ENCODE assay signal across 21 cellular contexts in the genomic region with DNA sequence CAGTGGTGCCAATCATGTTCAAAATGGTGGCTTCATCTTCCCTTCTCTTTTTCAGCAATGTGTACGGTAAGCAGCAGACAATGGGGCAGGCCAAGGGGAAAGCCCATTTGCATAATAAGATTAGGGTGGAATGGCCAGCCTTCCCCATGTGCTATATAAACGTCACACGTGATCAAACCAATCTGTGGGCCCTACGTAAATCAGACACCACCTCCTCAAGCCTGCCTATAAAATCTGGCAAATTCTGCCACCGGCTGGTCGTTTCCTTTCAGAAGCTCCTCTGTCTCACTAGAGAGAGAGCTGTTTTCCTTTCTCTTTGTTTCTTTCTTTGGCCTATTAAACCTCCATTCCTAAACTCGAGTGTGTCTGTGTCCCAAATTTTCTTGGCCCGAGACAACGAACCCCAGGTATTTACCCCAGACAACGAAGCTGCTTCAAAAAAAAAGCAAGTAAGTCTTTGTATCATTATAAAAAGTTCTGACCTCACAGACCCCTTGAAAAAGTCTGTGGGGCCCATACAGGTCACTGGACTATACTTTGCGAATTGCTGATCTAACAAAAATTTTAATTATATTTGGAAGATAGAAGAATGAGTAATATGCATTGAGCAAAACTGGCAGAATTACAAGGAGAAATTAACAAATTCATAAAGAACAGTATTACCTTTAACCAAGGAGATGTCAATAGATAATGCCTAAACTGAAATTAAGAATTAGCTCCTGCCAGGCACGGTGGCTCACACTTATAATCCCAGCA. TPM values are rescaled to one million over a fixed set of nuclear protein-coding genes. Genes with fewer than 3 reads are reported as not detected.
A peak's percentile ranks its signal among the peaks of the same experiment; 100 is the strongest.
DNase-seq lines count a peak whose midpoint lies in the region; ATAC-seq and TF ChIP-seq lines count a peak whose summit lies in the region.
"Had no signal": no experiment of that assay in that cellular context is flagged by ENCODE, and none has a peak within 500 bp of the region (broad histone marks: within the 10 kb centered on the region; RNA-seq: fewer than 3 reads in every experiment).

No MANE protein-coding gene starts in this region.

- no peak overlapping the region for H3K4me3 Mint-ChIP-seq in WTC11
- no peak overlapping the region for H3K4me3 Mint-ChIP-seq in stimulated activated naive CD8-positive, alpha-beta T cell treated with anti-CD3 and anti-CD28 coated beads, Interleukin-15, amount 100 ng/mL, for 72 hours
- no peak overlapping the region for H3K4me3 Mint-ChIP-seq in activated naive CD8-positive, alpha-beta T cell treated with anti-CD3 and anti-CD28 coated beads, Interleukin-2, amount 50 U/mL, for 24 hours
- H3K4me3 Mint-ChIP-seq: activated CD8-positive, alpha-beta memory T cell treated with anti-CD3 and anti-CD28 coated beads, Interleukin-2, amount 10 ng/mL, durations not matched to agents 7 days and 5 days; naive thymus-derived CD8-positive, alpha-beta T cell; T-helper 17 cell had no signal

- CTCF ChIA-PET in WTC11 (lab: Charles Lee): interaction anchor here (0.7 to 1.9 kb wide), 3 partner anchors 35 to 347 kb away, joined by 3 to 11 read pairs (median 3); no protein-coding TSS in a partner anchor

- ATAC-seq in WTC11: no peak
- ATAC-seq in stimulated activated naive CD8-positive, alpha-beta T cell treated with anti-CD3 and anti-CD28 coated beads, Interleukin-15, amount 100 ng/mL, for 72 hours: no peak
- ATAC-seq in activated naive CD8-positive, alpha-beta T cell treated with anti-CD3 and anti-CD28 coated beads, Interleukin-2, amount 50 U/mL, for 24 hours: no peak
- ATAC-seq in GM18858 (IDR thresholded peaks at IDR 0.05; ENCODE audit: unreplicated experiment): no peak
- ATAC-seq: activated CD8-positive, alpha-beta memory T cell treated with anti-CD3 and anti-CD28 coated beads, Interleukin-2, amount 10 ng/mL, durations not matched to agents 7 days and 5 days; left ventricle myocardium superior; naive thymus-derived CD8-positive, alpha-beta T cell; right lobe of liver; T-helper 17 cell had no signal

- TF ChIP-seq CTCF in WTC11 (IDR thresholded peaks at IDR 0.05): no peak

- H3K4me1 Mint-ChIP-seq in WTC11: peaks cover 28% of the 10 kb centered on the region
- H3K4me1 Mint-ChIP-seq in stimulated activated naive CD8-positive, alpha-beta T cell treated with anti-CD3 and anti-CD28 coated beads, Interleukin-15, amount 100 ng/mL, for 72 hours: peaks cover 41% of the 10 kb centered on the region
- peaks cover 19% of the 10 kb centered on the region for H3K4me1 Mint-ChIP-seq in activated naive CD8-positive, alpha-beta T cell treated with anti-CD3 and anti-CD28 coated beads, Interleukin-2, amount 50 U/mL, for 24 hours

- no peaks in the 10 kb centered on the region for H3K27me3 Mint-ChIP-seq in WTC11 (ENCODE audit: low read depth)
- H3K27me3 Mint-ChIP-seq in stimulated activated naive CD8-positive, alpha-beta T cell treated with anti-CD3 and anti-CD28 coated beads, Interleukin-15, amount 100 ng/mL, for 72 hours: no peaks in the 10 kb centered on the region
- no peaks in the 10 kb centered on the region for H3K27me3 Mint-ChIP-seq in activated naive CD8-positive, alpha-beta T cell treated with anti-CD3 and anti-CD28 coated beads, Interleukin-2, amount 50 U/mL, for 24 hours
- H3K27me3 Mint-ChIP-seq: activated CD8-positive, alpha-beta memory T cell treated with anti-CD3 and anti-CD28 coated beads, Interleukin-2, amount 10 ng/mL, durations not matched to agents 7 days and 5 days; naive thymus-derived CD8-positive, alpha-beta T cell; T-helper 17 cell had no signal

- POLR2A ChIA-PET in WTC11 (lab: Charles Lee): no interaction called here

- DNase-seq in WTC11 (ENCODE audit: low spot score): no peak
- peak; percentile 72 for DNase-seq in inferior parietal cortex (ENCODE audit: extremely low spot score)
- DNase-seq in retina: peak; percentile 45
- no peak for DNase-seq in stimulated activated naive CD8-positive, alpha-beta T cell treated with anti-CD3 and anti-CD28 coated beads, Interleukin-15, amount 100 ng/mL, for 72 hours
- no peak for DNase-seq in activated naive CD8-positive, alpha-beta T cell treated with anti-CD3 and anti-CD28 coated beads, Interleukin-2, amount 50 U/mL, for 24 hours
- DNase-seq in NCI-H748 (lab: John Stamatoyannopoulos, UW; ENCODE audit: unreplicated experiment): no peak
- DNase-seq: activated CD8-positive, alpha-beta memory T cell treated with anti-CD3 and anti-CD28 coated beads, Interleukin-2, amount 10 ng/mL, durations not matched to agents 7 days and 5 days; activated gamma-delta T cell treated with Interleukin-2 at 50 U/mL for 16 hours; dermis blood vessel endothelial cell; GM23248; left ventricle myocardium superior; naive thymus-derived CD8-positive, alpha-beta T cell; NCI-H2029 treated with DMSO at 0.1 percent for 48 hours; NCI-H774; stimulated activated CD4-positive, alpha-beta T cell treated with anti-CD3 and anti-CD28 coated beads, Interleukin-1b, Interleukin-23, amount 100 ng/mL, for 48 hours; T-helper 17 cell had no signal

- H3K27me3 ChIP-seq in HUES48 (ENCODE audit: control insufficient read depth, insufficient read depth, low read length): no peaks in the 10 kb centered on the region
- H3K27me3 ChIP-seq: BLaER1 treated with 17β-estradiol and CSF1 and Interleukin-3, amounts not matched to agents 10 nM and 100 nM; right lobe of liver; suprapubic skin had no signal

- H3K36me3 Mint-ChIP-seq in WTC11: peaks cover 10% of the 10 kb centered on the region
- peaks cover 17% of the 10 kb centered on the region for H3K36me3 Mint-ChIP-seq in activated naive CD8-positive, alpha-beta T cell treated with anti-CD3 and anti-CD28 coated beads, Interleukin-2, amount 50 U/mL, for 24 hours (ENCODE audit: low read depth)

- no peak overlapping the region for H3K9ac ChIP-seq in HUES48 (ENCODE audit: low read depth, low read length)
- H3K9ac ChIP-seq: BLaER1 treated with 17β-estradiol and CSF1 and Interleukin-3, amounts not matched to agents 10 nM and 100 nM; GM23248 had no signal

- no peak overlapping the region for H3K4me3 ChIP-seq in HUES48 (ENCODE audit: low read depth, low read length)
- H3K4me3 ChIP-seq: BLaER1 treated with 17β-estradiol and CSF1 and Interleukin-3, amounts not matched to agents 10 nM and 100 nM; GM23248; right lobe of liver; suprapubic skin had no signal

- no peaks in the 10 kb centered on the region for H3K9me3 ChIP-seq in HUES48 (ENCODE audit: control insufficient read depth, insufficient read depth, low read length)
- H3K9me3 ChIP-seq: right lobe of liver, suprapubic skin had no signal

- no peaks in the 10 kb centered on the region; the same call in 1 of the 2 replicates for H3K4me1 ChIP-seq in HUES48 (ENCODE audit: control insufficient read depth, insufficient read depth, low read length)

- H3K27ac Mint-ChIP-seq in WTC11: peak overlapping the region; percentile 79
- H3K27ac Mint-ChIP-seq in stimulated activated naive CD8-positive, alpha-beta T cell treated with anti-CD3 and anti-CD28 coated beads, Interleukin-15, amount 100 ng/mL, for 72 hours: peak overlapping the region in 1 of 2 donors; percentile 19
- H3K27ac Mint-ChIP-seq in activated naive CD8-positive, alpha-beta T cell treated with anti-CD3 and anti-CD28 coated beads, Interleukin-2, amount 50 U/mL, for 24 hours: no peak overlapping the region
- H3K27ac Mint-ChIP-seq: activated CD8-positive, alpha-beta memory T cell treated with anti-CD3 and anti-CD28 coated beads, Interleukin-2, amount 10 ng/mL, durations not matched to agents 7 days and 5 days; T-helper 17 cell had no signal

- H3K27ac ChIP-seq in HUES48 (ENCODE audit: low read depth, low read length): peak overlapping the region; percentile 33
- H3K27ac ChIP-seq: BLaER1 treated with 17β-estradiol and CSF1 and Interleukin-3, amounts not matched to agents 10 nM and 100 nM; GM23248; right lobe of liver; suprapubic skin had no signal

- H3K9me3 Mint-ChIP-seq in WTC11: no peaks in the 10 kb centered on the region
- H3K9me3 Mint-ChIP-seq in stimulated activated naive CD8-positive, alpha-beta T cell treated with anti-CD3 and anti-CD28 coated beads, Interleukin-15, amount 100 ng/mL, for 72 hours: no peaks in the 10 kb centered on the region
- H3K9me3 Mint-ChIP-seq in activated naive CD8-positive, alpha-beta T cell treated with anti-CD3 and anti-CD28 coated beads, Interleukin-2, amount 50 U/mL, for 24 hours: no peaks in the 10 kb centered on the region
- H3K9me3 Mint-ChIP-seq: naive thymus-derived CD8-positive, alpha-beta T cell had no signal

- H3K36me3 ChIP-seq in HUES48 (ENCODE audit: control insufficient read depth, insufficient read depth, low read length): peaks cover 10% of the 10 kb centered on the region
- H3K36me3 ChIP-seq: right lobe of liver had no signal

TF ChIP-seq in WTC11, 78 proteins besides CTCF, POLR2A, EP300 and RAD21 (continues in another document):
- TF ChIP-seq ZSCAN18 (CRISPR knock-in tag; IDR thresholded peaks at IDR 0.05) (no peak), NR1H2 (CRISPR knock-in tag; IDR thresholded peaks at IDR 0.05) (no peak), NR3C1 (CRISPR knock-in tag; conservative IDR thresholded peaks at IDR 0.05; ENCODE audit: low read depth) (no peak), ELF4 (CRISPR knock-in tag; IDR thresholded peaks at IDR 0.05; ENCODE audit: low read depth) (no peak), NFE2L1 (CRISPR knock-in tag; IDR thresholded peaks at IDR 0.05) (no peak), ZNF671 (CRISPR knock-in tag; IDR thresholded peaks at IDR 0.05) (no peak)
- TF ChIP-seq, protein P1, sequence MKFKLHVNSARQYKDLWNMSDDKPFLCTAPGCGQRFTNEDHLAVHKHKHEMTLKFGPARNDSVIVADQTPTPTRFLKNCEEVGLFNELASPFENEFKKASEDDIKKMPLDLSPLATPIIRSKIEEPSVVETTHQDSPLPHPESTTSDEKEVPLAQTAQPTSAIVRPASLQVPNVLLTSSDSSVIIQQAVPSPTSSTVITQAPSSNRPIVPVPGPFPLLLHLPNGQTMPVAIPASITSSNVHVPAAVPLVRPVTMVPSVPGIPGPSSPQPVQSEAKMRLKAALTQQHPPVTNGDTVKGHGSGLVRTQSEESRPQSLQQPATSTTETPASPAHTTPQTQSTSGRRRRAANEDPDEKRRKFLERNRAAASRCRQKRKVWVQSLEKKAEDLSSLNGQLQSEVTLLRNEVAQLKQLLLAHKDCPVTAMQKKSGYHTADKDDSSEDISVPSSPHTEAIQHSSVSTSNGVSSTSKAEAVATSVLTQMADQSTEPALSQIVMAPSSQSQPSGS (CRISPR knock-in tag; IDR thresholded peaks at IDR 0.05; ENCODE audit: borderline replicate concordance, low read depth): no peak

RNA-seq across cellular contexts. Expression of gene ZBTB5, which starts 15.2 kb away (rescaled TPM):
- 13.2 to 16.7 TPM (median 13.6 TPM) in 3 replicates for total RNA-seq in WTC11 (2021)

RNA-seq across cellular contexts. Expression of gene GRHPR, which starts 27.6 kb away (rescaled TPM):
- total RNA-seq in WTC11 (2021): 80.7 to 103 TPM (median 102 TPM) in 3 replicates

RNA-seq across cellular contexts. Expression of gene POLR1E, which starts 35.7 kb away (rescaled TPM):
- 31.4 to 39.6 TPM (median 38.8 TPM) in 3 replicates for total RNA-seq in WTC11 (2021)

Comparison
In these comparisons a context has a peak if more than half of its experiments do, and no peak if none do; other contexts are left out.
1. DNase-seq: peak in inferior parietal cortex (single experiment) and retina (single experiment); none in WTC11 (single experiment), stimulated activated naive CD8-positive, alpha-beta T cell treated with anti-CD3 and anti-CD28 coated beads, Interleukin-15, amount 100 ng/mL, for 72 hours (0 of 2), activated naive CD8-positive, alpha-beta T cell treated with anti-CD3 and anti-CD28 coated beads, Interleukin-2, amount 50 U/mL, for 24 hours (single experiment) and NCI-H748 (single experiment).